12 cellular contexts compared by ENCODE assay signal in genomic region chr17:80969030-80969673, GRCh38. TPM values are rescaled to one million over a fixed set of nuclear protein-coding genes. Genes with fewer than 3 reads are reported as not detected.
DNase-seq lines count a peak whose midpoint lies in the region; ATAC-seq, FAIRE-seq and TF ChIP-seq lines count a peak whose summit lies in the region.
"Had no signal": no experiment of that assay in that cellular context is flagged by ENCODE, and none has a peak within 500 bp of the region (broad histone marks: within the 10 kb centered on the region; RNA-seq: fewer than 3 reads in every experiment).

No MANE protein-coding gene starts in this region.

- BruUV-seq in Calu3 (replicated peaks; lab: Mats Ljungman, UMichigan) = no TSS peak

- H3K4me1 ChIP-seq in esophagus squamous epithelium = peaks cover 4 to 40% (median 26%) of the 10 kb centered on the region in 3 donors
- H3K4me1 ChIP-seq in pancreas = peaks cover 3 to 9% (median 7%) of the 10 kb centered on the region in 3 donors

- ATAC-seq in pancreas = peak; percentile 7 to 43 (median 38)

- H3K9me3 ChIP-seq in esophagus squamous epithelium (no peaks in the 10 kb centered on the region), pancreas (no peaks in the 10 kb centered on the region)

- H3K27ac Mint-ChIP-seq in Calu3 (ENCODE audit: unreplicated experiment) = peak overlapping the region; percentile 38

- in situ Hi-C loops in ACHN (cut with HindIII; ENCODE audit: low pct_ligation_motif_present, low pct_unique_long_range_greater_than_20kb, low sequenced_read_pairs) = no loop called here

- 55% methylated on average over 3 of the region's 20 CpGs; no CpG with 5 or more reads in 1 of the 2 donors for WGBS in esophagus squamous epithelium, 2 donors
- WGBS in pancreas, 2 donors = 21 to 29% methylated on average over 20 of the region's 20 CpGs

- peaks cover 27% of the 10 kb centered on the region for H3K27me3 Mint-ChIP-seq in Calu3 (ENCODE audit: unreplicated experiment)

- peaks cover 0 to 48% (median 3%) of the 10 kb centered on the region in 4 donors for H3K27me3 ChIP-seq in esophagus squamous epithelium
- H3K27me3 ChIP-seq in pancreas = no peaks in the 10 kb centered on the region

- FAIRE-seq in pancreas (lab: Jason Lieb, UNC) = no peak

- TF ChIP-seq CTCF in Calu3 (IDR thresholded peaks at IDR 0.05; ENCODE audit: unreplicated experiment) = no peak
- no peak for TF ChIP-seq CTCF in esophagus squamous epithelium (IDR thresholded peaks at IDR 0.05)
- no peak for TF ChIP-seq CTCF in pancreas (IDR thresholded peaks at IDR 0.05)

- intact Hi-C loops in Calu3 (cut with micrococcal nuclease; ENCODE audit: unreplicated experiment) (no loop called here), esophagus squamous epithelium (cut with DNase I) (no loop called here), pancreas (cut with DNase I) (no loop called here)

- DNase-seq in Calu3 = no peak
- peak; percentile 44 for DNase-seq in SHP77 treated with DMSO at 0.1 percent for 48 hours (lab: John Stamatoyannopoulos, UW)
- DNase-seq in esophagus squamous epithelium (lab: John Stamatoyannopoulos, UW) = no peak
- DNase-seq in pancreas = peak in 2 of 6 donors; percentile 67 to 83
- DNase-seq in ACHN = no peak
- no peak for DNase-seq in cerebellum (ENCODE audit: low spot score)
- DNase-seq in ecto neural progenitor cell (ENCODE audit: low spot score) = no peak
- DNase-seq in cerebellar nuclear complex (lab: John Stamatoyannopoulos, UW) = no peak
- DNase-seq: activated CD4-positive, alpha-beta T cell treated with anti-CD3 and anti-CD28 coated beads, Interleukin-2, amount 50 U/mL, for 1 hour; HCEC 1CT; NCI-H187 treated with DMSO at 0.1 percent for 48 hours; trophoblast cell had no signal

- no peaks in the 10 kb centered on the region for H3K9me3 Mint-ChIP-seq in Calu3 (ENCODE audit: low read depth, unreplicated experiment)

- CTCF ChIA-PET in Calu3 (lab: Charles Lee) = no interaction called here

- no peak overlapping the region for H3K4me3 Mint-ChIP-seq in Calu3 (ENCODE audit: low read depth, unreplicated experiment)

- no peak for TF ChIP-seq POLR2A in esophagus squamous epithelium (IDR thresholded peaks at IDR 0.05)

- no peaks in the 10 kb centered on the region for H3K4me1 Mint-ChIP-seq in Calu3 (ENCODE audit: low read depth, unreplicated experiment)

- H3K27ac ChIP-seq in esophagus squamous epithelium (peak overlapping the region in 3 of 4 donors; percentile 20 to 74 (median 70)), pancreas (no peak overlapping the region)

- H3K4me3 ChIP-seq in esophagus squamous epithelium (no peak overlapping the region), pancreas (no peak overlapping the region)

- H3K36me3 ChIP-seq in esophagus squamous epithelium (peaks cover 0 to 22% (median 4%) of the 10 kb centered on the region in 3 donors), pancreas (no peaks in the 10 kb centered on the region)

- peaks cover 38% of the 10 kb centered on the region for H3K36me3 Mint-ChIP-seq in Calu3 (ENCODE audit: insufficient read depth, unreplicated experiment)

RNA-seq across cellular contexts. Expression of gene CHMP6, which starts 22.5 kb away (rescaled TPM):
- total RNA-seq in Calu3 (2022) = 25.5 and 27.9 TPM in 2 replicates
- total RNA-seq in esophagus squamous epithelium = 10 to 100 TPM; 16.7 to 23.8 (median 22.1) TPM
- total RNA-seq in pancreas = 10 to 100 TPM in 4 of 6 donors, 1 to 10 TPM in 2; 9.5 to 15.1 (median 12.4) TPM
- polyA plus RNA-seq in pancreas = 10 to 100 TPM; 22.4 to 30.8 TPM
- total RNA-seq in cerebellum = 13.7 TPM

Comparison
In these comparisons a context has a peak if more than half of its experiments do, and no peak if none do; other contexts are left out.
1. H3K27ac ChIP-seq: peak in esophagus squamous epithelium (3 of 4); none in pancreas (0 of 4).